1 cellular context compared by ENCODE assay signal in genomic region chr2:71150082-71150816, GRCh38.
TF ChIP-seq lines count a peak whose summit lies in the region.

No MANE protein-coding gene starts in this region.

TF ChIP-seq in GM12878, 131 proteins besides CTCF, POLR2A, EP300 and RAD21:
- 0 out of 2 replicates have a peak, but pooled peaks have one; percentile 65 for TF ChIP-seq POLR2AphosphoS5 (IDR thresholded peaks at IDR 0.05; ENCODE audit: low read length)
- TF ChIP-seq FOXM1 (IDR thresholded peaks at IDR 0.05; ENCODE audit: low read depth, low read length), result no peak
